ENCODE assay signal across 8 cellular contexts in genomic region chr4:152352645-152353116, GRCh38.
DNase-seq lines count a peak whose midpoint lies in the region; ATAC-seq lines count a peak whose summit lies in the region.

No MANE protein-coding gene starts in this region.

- POLR2A ChIA-PET in CD4-positive, alpha-beta memory T cell (lab: Charles Lee; ENCODE audit: partially characterized antibody), result no interaction called here

- peak overlapping the region; percentile 32 to 80 (median 69); a peak in 21 of 22 replicates for H3K27ac ChIP-seq in BLaER1 treated with 17β-estradiol and CSF1 and Interleukin-3, amounts not matched to agents 10 nM and 100 nM
- peak overlapping the region; percentile 27 for H3K27ac ChIP-seq in caudate nucleus (ENCODE audit: low read depth, low read length)
- no peak overlapping the region for H3K27ac ChIP-seq in CD4-positive, alpha-beta memory T cell (ENCODE audit: low read depth, low read length)

- H3K27ac Mint-ChIP-seq in stimulated activated memory B cell treated with anti-CD40 and anti-IgM and Interleukin-4, amounts not matched to agents 10 μg/mL and 1 μg/mL and 100 μg/mL, for 72 hours, result peak overlapping the region; percentile 10
- H3K27ac Mint-ChIP-seq in CD4-positive, alpha-beta memory T cell, result peak overlapping the region in 3 of 7 donors; percentile 1 to 62 (median 1)

- H3K4me2 ChIP-seq in BLaER1 treated with 17β-estradiol and CSF1 and Interleukin-3, amounts not matched to agents 10 nM and 100 nM, result peak overlapping the region; percentile 77 to 92 (median 86)

- H3K9ac ChIP-seq in BLaER1 treated with 17β-estradiol and CSF1 and Interleukin-3, amounts not matched to agents 10 nM and 100 nM, result peak overlapping the region; percentile 68 to 83 (median 76)

- CTCF ChIA-PET in CD4-positive, alpha-beta memory T cell (lab: Charles Lee; ENCODE audit: partially characterized antibody), result interaction anchor here (0.8 to 1.7 kb wide), 2 partner anchors 9 to 19 kb away, joined by 3 read pairs; no protein-coding TSS in a partner anchor

- H3K4me3 Mint-ChIP-seq in stimulated activated memory B cell treated with anti-CD40 and anti-IgM and Interleukin-4, amounts not matched to agents 10 μg/mL and 1 μg/mL and 100 μg/mL, for 72 hours, result no peak overlapping the region
- peak overlapping the region in 1 of 8 donors; percentile 32 for H3K4me3 Mint-ChIP-seq in CD4-positive, alpha-beta memory T cell

- no peaks in the 10 kb centered on the region for H3K36me3 ChIP-seq in BLaER1 treated with 17β-estradiol and CSF1 and Interleukin-3, amounts not matched to agents 10 nM and 100 nM
- H3K36me3 ChIP-seq in CD4-positive, alpha-beta memory T cell (ENCODE audit: insufficient read depth, low read length), result no peaks in the 10 kb centered on the region

- H3K9me3 Mint-ChIP-seq in stimulated activated memory B cell treated with anti-CD40 and anti-IgM and Interleukin-4, amounts not matched to agents 10 μg/mL and 1 μg/mL and 100 μg/mL, for 72 hours, result no peaks in the 10 kb centered on the region
- H3K9me3 Mint-ChIP-seq in CD4-positive, alpha-beta memory T cell, result no peaks in the 10 kb centered on the region

- H3K9me3 ChIP-seq in BLaER1 treated with 17β-estradiol and CSF1 and Interleukin-3, amounts not matched to agents 10 nM and 100 nM (replicated peaks in 1 of 11), result peaks cover 0 to 6% (median 0%) of the 10 kb centered on the region in 11 experiments; a peak in 4 of 22 replicates
- H3K9me3 ChIP-seq in CD4-positive, alpha-beta memory T cell (ENCODE audit: control insufficient read depth in 1 of 2, low read length in 2 of 2), result no peaks in the 10 kb centered on the region

- H4K20me1 ChIP-seq in BLaER1 treated with 17β-estradiol and CSF1 and Interleukin-3, amounts not matched to agents 10 nM and 100 nM, result peaks cover 0 to 21% (median 0%) of the 10 kb centered on the region in 11 experiments; a peak in 4 of 22 replicates

- intact Hi-C loops in CD4-positive, alpha-beta memory T cell (cut with micrococcal nuclease), result no loop called here

- H3K27me3 ChIP-seq in BLaER1 treated with 17β-estradiol and CSF1 and Interleukin-3, amounts not matched to agents 10 nM and 100 nM, result no peaks in the 10 kb centered on the region
- no peaks in the 10 kb centered on the region for H3K27me3 ChIP-seq in CD4-positive, alpha-beta memory T cell (ENCODE audit: insufficient read depth, low read length)

- H3K4me1 Mint-ChIP-seq in stimulated activated memory B cell treated with anti-CD40 and anti-IgM and Interleukin-4, amounts not matched to agents 10 μg/mL and 1 μg/mL and 100 μg/mL, for 72 hours, result peaks cover 26% of the 10 kb centered on the region
- peaks cover 5 to 32% (median 13%) of the 10 kb centered on the region in 4 donors for H3K4me1 Mint-ChIP-seq in CD4-positive, alpha-beta memory T cell

- peaks cover 18 to 79% (median 50%) of the 10 kb centered on the region in 10 experiments for H3K4me1 ChIP-seq in BLaER1 treated with 17β-estradiol and CSF1 and Interleukin-3, amounts not matched to agents 10 nM and 100 nM
- H3K4me1 ChIP-seq in CD4-positive, alpha-beta memory T cell (ENCODE audit: insufficient read depth, low read length), result no peaks in the 10 kb centered on the region

- DNase-seq in NCI-H82 (lab: John Stamatoyannopoulos, UW) (peak; percentile 93), caudate nucleus (lab: John Stamatoyannopoulos, UW) (peak in 57 of 61 donors; percentile 1 to 97 (median 42)), kidney glomerular epithelial cell (lab: John Stamatoyannopoulos, UW) (peak; percentile 94)
- DNase-seq in CD4-positive, alpha-beta memory T cell, result no peak

- ATAC-seq in GM19351 (IDR thresholded peaks at IDR 0.05; ENCODE audit: unreplicated experiment) (peak; percentile 59), HG03558 (IDR thresholded peaks at IDR 0.05; ENCODE audit: extremely low read depth, unreplicated experiment) (peak; percentile 64)
- no peak for ATAC-seq in stimulated activated memory B cell treated with anti-CD40 and anti-IgM and Interleukin-4, amounts not matched to agents 10 μg/mL and 1 μg/mL and 100 μg/mL, for 72 hours

- no peaks in the 10 kb centered on the region for H3K27me3 Mint-ChIP-seq in stimulated activated memory B cell treated with anti-CD40 and anti-IgM and Interleukin-4, amounts not matched to agents 10 μg/mL and 1 μg/mL and 100 μg/mL, for 72 hours
- no peaks in the 10 kb centered on the region for H3K27me3 Mint-ChIP-seq in CD4-positive, alpha-beta memory T cell

- no peaks in the 10 kb centered on the region for H3K36me3 Mint-ChIP-seq in stimulated activated memory B cell treated with anti-CD40 and anti-IgM and Interleukin-4, amounts not matched to agents 10 μg/mL and 1 μg/mL and 100 μg/mL, for 72 hours
- H3K36me3 Mint-ChIP-seq in CD4-positive, alpha-beta memory T cell, result peaks cover 2 to 4% of the 10 kb centered on the region in 2 donors

- H3K4me3 ChIP-seq in BLaER1 treated with 17β-estradiol and CSF1 and Interleukin-3, amounts not matched to agents 10 nM and 100 nM, result peak overlapping the region; percentile 46 to 70 (median 64)
- no peak overlapping the region for H3K4me3 ChIP-seq in CD4-positive, alpha-beta memory T cell (ENCODE audit: low read length in 2 of 2)

Comparison
In these comparisons a context has a peak if more than half of its experiments do, and no peak if none do; other contexts are left out.
1. H3K4me3 ChIP-seq: peak in BLaER1 treated with 17β-estradiol and CSF1 and Interleukin-3, amounts not matched to agents 10 nM and 100 nM (10 of 10); none in CD4-positive, alpha-beta memory T cell (0 of 2).
2. DNase-seq: peak in NCI-H82 (single experiment), caudate nucleus (57 of 61) and kidney glomerular epithelial cell (single experiment); none in CD4-positive, alpha-beta memory T cell (0 of 5).